ENCODE assay signal across 8 cellular contexts in genomic region chr12:96241484-96242256, GRCh38. TPM values are rescaled to one million over a fixed set of nuclear protein-coding genes. Genes with fewer than 3 reads are reported as not detected.
DNase-seq lines count a peak whose midpoint lies in the region; ATAC-seq and TF ChIP-seq lines count a peak whose summit lies in the region.

No MANE protein-coding gene starts in this region.

- peaks cover 21% of the 10 kb centered on the region for H3K36me3 Mint-ChIP-seq in CD8-positive, alpha-beta T cell

- no peaks in the 10 kb centered on the region for H3K9me3 ChIP-seq in CD8-positive, alpha-beta T cell (ENCODE audit: low read length)
- H3K9me3 ChIP-seq in esophagus (ENCODE audit: control insufficient read depth in 2 of 2, insufficient read depth in 1 of 2, low read depth in 1 of 2, low read length in 1 of 2) (no peaks in the 10 kb centered on the region), sigmoid colon (no peaks in the 10 kb centered on the region)

- ATAC-seq in CD8-positive, alpha-beta T cell: peak; percentile 89
- ATAC-seq in HG03097 (IDR thresholded peaks at IDR 0.05; ENCODE audit: low FRiP score, unreplicated experiment): no peak
- no peak for ATAC-seq in HG03025 (IDR thresholded peaks at IDR 0.05; ENCODE audit: low FRiP score, unreplicated experiment)

- CTCF ChIA-PET in CD8-positive, alpha-beta T cell (lab: Charles Lee): interaction anchor here (1.0 to 1.1 kb wide), 3 partner anchors 15 to 183 kb away, joined by 3 read pairs; no protein-coding TSS in a partner anchor

- WGBS in esophagus, 2 donors: 50 to 60% methylated on average over 13 of the region's 13 CpGs
- WGBS in sigmoid colon, 2 donors: 67 to 74% methylated on average over 13 of the region's 13 CpGs

- peak overlapping the region; percentile 20 for H3K4me3 ChIP-seq in CD8-positive, alpha-beta T cell (ENCODE audit: low read depth, low read length)
- no peak overlapping the region for H3K4me3 ChIP-seq in esophagus (ENCODE audit: low read depth in 1 of 2, low read length in 2 of 2)
- no peak overlapping the region for H3K4me3 ChIP-seq in sigmoid colon

- H3K4me1 ChIP-seq in CD8-positive, alpha-beta T cell (ENCODE audit: insufficient read depth, low read length): peaks cover 41% of the 10 kb centered on the region
- peaks cover 5 to 17% of the 10 kb centered on the region in 2 donors for H3K4me1 ChIP-seq in esophagus (ENCODE audit: control insufficient read depth in 2 of 2, insufficient read depth in 2 of 2, low read length in 1 of 2)
- peaks cover 0 to 63% (median 62%) of the 10 kb centered on the region in 4 donors for H3K4me1 ChIP-seq in sigmoid colon

- TF ChIP-seq CTCF in CD8-positive, alpha-beta T cell (IDR thresholded peaks at IDR 0.05): no peak
- TF ChIP-seq CTCF in sigmoid colon (IDR thresholded peaks at IDR 0.05): no peak

- H3K9me3 Mint-ChIP-seq in CD8-positive, alpha-beta T cell: no peaks in the 10 kb centered on the region

- POLR2A ChIA-PET in CD8-positive, alpha-beta T cell (lab: Charles Lee): interaction anchor here (1.0 kb wide), 1 partner anchor 29 kb away, joined by 3 read pairs; no protein-coding TSS in a partner anchor

- intact Hi-C loops in CD8-positive, alpha-beta T cell (cut with DNase I, micrococcal nuclease): loop anchor here in 1 of 2 experiments (2.0 kb wide), 1 partner anchor 247 kb away; the partner anchor contains the start of gene CFAP54
- intact Hi-C loops in sigmoid colon (cut with DNase I): no loop called here

- no peaks in the 10 kb centered on the region for H3K27me3 Mint-ChIP-seq in CD8-positive, alpha-beta T cell (ENCODE audit: low read depth)

- H3K27ac Mint-ChIP-seq in CD8-positive, alpha-beta T cell: peak overlapping the region; percentile 90

- no peaks in the 10 kb centered on the region for H3K36me3 ChIP-seq in CD8-positive, alpha-beta T cell (ENCODE audit: insufficient read depth, low read length)
- H3K36me3 ChIP-seq in esophagus (ENCODE audit: control insufficient read depth in 2 of 2, insufficient read depth in 2 of 2, low read length in 1 of 2): peaks cover 3% of the 10 kb centered on the region in 2 donors
- no peaks in the 10 kb centered on the region for H3K36me3 ChIP-seq in sigmoid colon

- no peak for TF ChIP-seq POLR2A in sigmoid colon (IDR thresholded peaks at IDR 0.05)

- DNase-seq in CD8-positive, alpha-beta T cell: peak; percentile 39 to 87 (median 68)
- peak; percentile 57 for DNase-seq in activated CD4-positive, alpha-beta T cell treated with anti-CD3 and anti-CD28 coated beads for 48 hours
- DNase-seq in sigmoid colon: peak; percentile 86
- no peak for DNase-seq in NCI-H1105 treated with DMSO at 0.1 percent for 48 hours (lab: John Stamatoyannopoulos, UW)
- DNase-seq in RPMI8226: no peak

- peak overlapping the region; percentile 62 for H3K27ac ChIP-seq in CD8-positive, alpha-beta T cell (ENCODE audit: low read depth, low read length)
- H3K27ac ChIP-seq in esophagus (ENCODE audit: low read depth in 2 of 2, low read length in 1 of 2) (peak overlapping the region; percentile 51 to 81), sigmoid colon (peak overlapping the region; percentile 92 to 97 (median 95))

- H3K27me3 ChIP-seq in CD8-positive, alpha-beta T cell (ENCODE audit: insufficient read depth, low read length): no peaks in the 10 kb centered on the region
- H3K27me3 ChIP-seq in esophagus (ENCODE audit: control insufficient read depth in 1 of 2, insufficient read depth in 2 of 2, low read length in 2 of 2) (no peaks in the 10 kb centered on the region), sigmoid colon (no peaks in the 10 kb centered on the region)

- peak overlapping the region; percentile 70 for H3K4me3 Mint-ChIP-seq in CD8-positive, alpha-beta T cell

- peaks cover 58% of the 10 kb centered on the region for H3K4me1 Mint-ChIP-seq in CD8-positive, alpha-beta T cell (ENCODE audit: low read depth)

- TF ChIP-seq EP300 in sigmoid colon (IDR thresholded peaks at IDR 0.05): peak in 3 of 4 donors; percentile 35 to 89 (median 78)

RNA-seq across cellular contexts. Expression of gene ELK3, which starts 47.5 kb away (rescaled TPM):
- 10 to 100 TPM; 11.2 to 11.6 TPM for total RNA-seq in CD8-positive, alpha-beta T cell
- polyA plus RNA-seq in esophagus: 10 to 100 TPM; 15.8 to 17.0 TPM
- total RNA-seq in sigmoid colon: 10 to 100 TPM; 15.7 to 23.8 (median 18.4) TPM
- 10 to 100 TPM in 1 of 3 donors, 1 to 10 TPM in 2; 2.3 to 12.0 (median 9.0) TPM for polyA plus RNA-seq in sigmoid colon

Comparison
In these comparisons a context has a peak if more than half of its experiments do, and no peak if none do; other contexts are left out.
1. DNase-seq: peak in CD8-positive, alpha-beta T cell (7 of 7), activated CD4-positive, alpha-beta T cell treated with anti-CD3 and anti-CD28 coated beads for 48 hours (single experiment) and sigmoid colon (single experiment); none in NCI-H1105 treated with DMSO at 0.1 percent for 48 hours (single experiment) and RPMI8226 (single experiment).
2. Peak in every context shown above with its lines, with median percentiles within 50 percentile points of each other: H3K27ac ChIP-seq.